In the genomic region with DNA sequence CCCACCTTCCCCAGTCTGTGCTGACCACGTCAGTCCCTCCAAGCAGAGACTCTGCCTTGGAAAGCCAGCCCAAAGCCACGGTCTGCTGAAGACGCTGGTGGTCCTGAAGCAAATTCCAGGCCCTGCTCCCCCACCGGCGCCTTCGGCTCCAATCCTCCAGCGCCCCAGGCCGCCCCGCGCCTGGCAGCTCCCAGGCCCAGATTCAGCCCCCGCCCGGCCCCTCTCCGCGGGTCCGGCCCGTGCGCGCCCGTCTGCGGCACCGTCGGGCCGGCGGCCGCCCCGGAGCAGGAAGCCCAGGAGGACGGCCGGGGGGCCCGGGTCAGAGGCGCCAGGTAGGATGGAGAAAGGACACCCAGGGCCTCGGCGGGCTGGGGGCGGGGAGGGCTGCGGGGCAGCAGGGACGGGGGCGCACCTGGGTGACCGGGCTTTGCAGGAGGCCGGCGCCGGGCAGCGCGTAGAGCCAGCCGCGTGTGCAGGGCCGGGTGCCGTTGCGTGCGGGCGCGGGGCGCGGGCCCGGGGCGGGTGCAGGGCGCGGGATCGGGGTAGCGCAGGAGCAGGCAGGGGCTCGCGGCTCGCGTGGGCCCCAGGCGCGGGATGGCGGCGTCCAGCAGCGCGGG, we compare ENCODE assay signal across 8 cellular contexts. TPM values are rescaled to one million over a fixed set of nuclear protein-coding genes. Genes with fewer than 3 reads are reported as not detected.
A peak's percentile ranks its signal among the peaks of the same experiment; 100 is the strongest.
DNase-seq lines count a peak whose midpoint lies in the region; ATAC-seq, FAIRE-seq and TF ChIP-seq lines count a peak whose summit lies in the region.

No MANE protein-coding gene starts in this region.

- H3K36me3 ChIP-seq in CD8-positive, alpha-beta memory T cell (ENCODE audit: insufficient read depth, low read length): no peaks in the 10 kb centered on the region
- no peaks in the 10 kb centered on the region for H3K36me3 ChIP-seq in NT2/D1 (ENCODE audit: insufficient read depth, insufficient read length, low read length)
- H3K36me3 ChIP-seq in pancreas: no peaks in the 10 kb centered on the region

- POLR2A ChIA-PET in CD8-positive, alpha-beta memory T cell (lab: Charles Lee): no interaction called here

- H3K4me1 Mint-ChIP-seq in CD8-positive, alpha-beta memory T cell: peaks cover 13 to 17% (median 16%) of the 10 kb centered on the region in 3 donors
- H3K4me1 Mint-ChIP-seq in glutamatergic neuron (ENCODE audit: low read depth, unreplicated experiment): no peaks in the 10 kb centered on the region

- H3K9me3 ChIP-seq in CD8-positive, alpha-beta memory T cell (ENCODE audit: low read length): peaks cover 4% of the 10 kb centered on the region
- H3K9me3 ChIP-seq in NT2/D1 (ENCODE audit: insufficient read depth, low read length) (no peaks in the 10 kb centered on the region; the same call in 1 of the 2 replicates), pancreas (no peaks in the 10 kb centered on the region)

- peak overlapping the region in 1 of 8 donors; percentile 39 for H3K27ac Mint-ChIP-seq in CD8-positive, alpha-beta memory T cell
- no peak overlapping the region for H3K27ac Mint-ChIP-seq in glutamatergic neuron (ENCODE audit: unreplicated experiment)

- CTCF ChIA-PET in CD8-positive, alpha-beta memory T cell (lab: Charles Lee): no interaction called here

- ATAC-seq in pancreas: peak in 1 of 4 donors; percentile 5

- H3K27me3 Mint-ChIP-seq in CD8-positive, alpha-beta memory T cell: peaks cover 37 to 41% of the 10 kb centered on the region in 2 donors
- H3K27me3 Mint-ChIP-seq in glutamatergic neuron (ENCODE audit: unreplicated experiment): peaks cover 20% of the 10 kb centered on the region

- DNase-seq in CD8-positive, alpha-beta memory T cell: no peak
- DNase-seq in NT2/D1 (ENCODE audit: low read depth, low spot score): no peak
- peak; percentile 40 for DNase-seq in glutamatergic neuron
- peak in 4 of 6 donors; percentile 22 to 84 (median 64) for DNase-seq in pancreas
- no peak for DNase-seq in NCI-H187 treated with DMSO at 0.1 percent for 48 hours (lab: John Stamatoyannopoulos, UW)
- DNase-seq in HUDEP-2 (lab: John Stamatoyannopoulos, UW; ENCODE audit: unreplicated experiment in 76 of 76): no peak
- DNase-seq in NCI-H82 (lab: John Stamatoyannopoulos, UW): no peak
- DNase-seq in ureter (ENCODE audit: low spot score): no peak

- intact Hi-C loops in pancreas (cut with DNase I): no loop called here

- H3K9me3 Mint-ChIP-seq in CD8-positive, alpha-beta memory T cell: peaks cover 0 to 11% (median 7%) of the 10 kb centered on the region in 5 donors
- H3K9me3 Mint-ChIP-seq in glutamatergic neuron (ENCODE audit: unreplicated experiment): peaks cover 11% of the 10 kb centered on the region

- TF ChIP-seq CTCF in glutamatergic neuron (IDR thresholded peaks at IDR 0.05; ENCODE audit: partially characterized antibody, unreplicated experiment) (no peak), pancreas (IDR thresholded peaks at IDR 0.05) (no peak)

- 3 to 5% methylated on average over 67 to 68 of the region's 68 CpGs for WGBS in pancreas, 2 donors

- no peaks in the 10 kb centered on the region for H3K36me3 Mint-ChIP-seq in CD8-positive, alpha-beta memory T cell
- peaks cover 12% of the 10 kb centered on the region for H3K36me3 Mint-ChIP-seq in glutamatergic neuron (ENCODE audit: unreplicated experiment)

- no peak overlapping the region for H3K27ac ChIP-seq in CD8-positive, alpha-beta memory T cell (ENCODE audit: low read depth, low read length)
- no peak overlapping the region for H3K27ac ChIP-seq in pancreas

- peaks cover 26% of the 10 kb centered on the region for H3K27me3 ChIP-seq in CD8-positive, alpha-beta memory T cell (ENCODE audit: insufficient read depth, low read length, poor library complexity, severe bottlenecking)
- H3K27me3 ChIP-seq in NT2/D1 (ENCODE audit: insufficient read depth, insufficient read length) (peaks cover 50% of the 10 kb centered on the region), pancreas (no peaks in the 10 kb centered on the region)

- H3K4me3 ChIP-seq in CD8-positive, alpha-beta memory T cell (ENCODE audit: low read length): no peak overlapping the region
- H3K4me3 ChIP-seq in NT2/D1 (ENCODE audit: insufficient read length, low read depth): peak overlapping the region; percentile 75
- H3K4me3 ChIP-seq in pancreas: peak overlapping the region; percentile 15 to 47 (median 25)

- H3K4me1 ChIP-seq in CD8-positive, alpha-beta memory T cell (ENCODE audit: insufficient read depth, low read length): peaks cover 8% of the 10 kb centered on the region
- H3K4me1 ChIP-seq in NT2/D1 (ENCODE audit: insufficient read depth, insufficient read length) (peaks cover 18% of the 10 kb centered on the region), pancreas (no peaks in the 10 kb centered on the region)

- H3K9ac ChIP-seq in NT2/D1 (ENCODE audit: insufficient read length, low read depth): peak overlapping the region; percentile 85

- FAIRE-seq in pancreas (lab: Jason Lieb, UNC): no peak

- H3K4me3 Mint-ChIP-seq in CD8-positive, alpha-beta memory T cell: peak overlapping the region in 4 of 7 donors; percentile 34 to 63 (median 57)
- peak overlapping the region; percentile 28 for H3K4me3 Mint-ChIP-seq in glutamatergic neuron (ENCODE audit: unreplicated experiment)

RNA-seq across cellular contexts. Expression of a gene that starts 0.6 kb away (rescaled TPM):
- total RNA-seq in CD8-positive, alpha-beta memory T cell: not detected
- not detected for polyA plus RNA-seq in CD8-positive, alpha-beta memory T cell
- total RNA-seq in glutamatergic neuron (ENCODE audit: unreplicated experiment) (3.9 TPM), pancreas (10 to 100 TPM in 4 of 6 donors, 1 to 10 TPM in 1, under 1 TPM in 1; 0.37 to 49.7 (median 39.0) TPM), ureter (2.5 TPM)
- polyA plus RNA-seq in pancreas: 100 to 1,000 TPM in 1 of 2 donors, 1 to 10 TPM in 1; 3.8 to 131 TPM

RNA-seq across cellular contexts. Expression of a gene that starts 16.5 kb away (rescaled TPM):
- total RNA-seq in CD8-positive, alpha-beta memory T cell: 10 to 100 TPM; 11.4 to 13.5 TPM
- 4.1 TPM for polyA plus RNA-seq in CD8-positive, alpha-beta memory T cell
- total RNA-seq in glutamatergic neuron (ENCODE audit: unreplicated experiment) (36.2 TPM), pancreas (10 to 100 TPM in 1 of 6 donors, 1 to 10 TPM in 5; 4.9 to 10.3 (median 6.3) TPM), ureter (10.0 TPM)
- 1 to 10 TPM; 1.2 to 3.3 TPM for polyA plus RNA-seq in pancreas

RNA-seq across cellular contexts. Expression of a gene that starts 29.4 kb away (rescaled TPM):
- not detected for total RNA-seq in CD8-positive, alpha-beta memory T cell
- polyA plus RNA-seq in CD8-positive, alpha-beta memory T cell: not detected
- total RNA-seq in glutamatergic neuron (ENCODE audit: unreplicated experiment) (12.6 TPM), pancreas (1 to 10 TPM in 3 of 6 donors, under 1 TPM in 2, not detected in 1; 0.09 to 2.5 (median 1.1) TPM), ureter (not detected)
- 1 to 10 TPM in 1 of 2 donors, not detected in 1; 1.8 TPM for polyA plus RNA-seq in pancreas

Comparison
In these comparisons a context has a peak if more than half of its experiments do, and no peak if none do; other contexts are left out.
1. DNase-seq: peak in glutamatergic neuron (single experiment) and pancreas (4 of 6); none in CD8-positive, alpha-beta memory T cell (0 of 5), NT2/D1 (single experiment), NCI-H187 treated with DMSO at 0.1 percent for 48 hours (single experiment), HUDEP-2 (0 of 76), NCI-H82 (single experiment) and ureter (single experiment).